In genomic region chr12:15446798-15447197, GRCh38 we compare ENCODE assay signal across 1 cellular context.
TF ChIP-seq lines count a peak whose summit lies in the region.

No MANE protein-coding gene starts in this region.

TF ChIP-seq in HepG2, 621 proteins besides CTCF, POLR2A, EP300 and RAD21 (continued from another document):
- TF ChIP-seq CEBPZ (IDR thresholded peaks at IDR 0.05; ENCODE audit: low read length) (no peak), SP2 (CRISPR knock-in tag; IDR thresholded peaks at IDR 0.05) (no peak), ELF3 (CRISPR knock-in tag; IDR thresholded peaks at IDR 0.05) (no peak), POGK (CRISPR knock-in tag; conservative IDR thresholded peaks at IDR 0.05) (no peak), RBM39 (IDR thresholded peaks at IDR 0.05; ENCODE audit: low read depth, low read length, poor library complexity, severe bottlenecking) (no peak), ZBTB39 (CRISPR knock-in tag; IDR thresholded peaks at IDR 0.05) (no peak), FOXP1 (IDR thresholded peaks at IDR 0.05) (no peak), FOXP1 (CRISPR knock-in tag; IDR thresholded peaks at IDR 0.05) (no peak), DNMT1 (CRISPR knock-in tag; IDR thresholded peaks at IDR 0.05) (no peak), CHD2 (IDR thresholded peaks at IDR 0.05; ENCODE audit: low read depth, low read length) (no peak), ZNF883 (CRISPR knock-in tag; IDR thresholded peaks at IDR 0.05; ENCODE audit: not compliant biosample characterization) (no peak), ZSCAN31 (CRISPR knock-in tag; IDR thresholded peaks at IDR 0.05; ENCODE audit: low read depth) (no peak)
